1 cellular context compared by ENCODE assay signal in the genomic region with DNA sequence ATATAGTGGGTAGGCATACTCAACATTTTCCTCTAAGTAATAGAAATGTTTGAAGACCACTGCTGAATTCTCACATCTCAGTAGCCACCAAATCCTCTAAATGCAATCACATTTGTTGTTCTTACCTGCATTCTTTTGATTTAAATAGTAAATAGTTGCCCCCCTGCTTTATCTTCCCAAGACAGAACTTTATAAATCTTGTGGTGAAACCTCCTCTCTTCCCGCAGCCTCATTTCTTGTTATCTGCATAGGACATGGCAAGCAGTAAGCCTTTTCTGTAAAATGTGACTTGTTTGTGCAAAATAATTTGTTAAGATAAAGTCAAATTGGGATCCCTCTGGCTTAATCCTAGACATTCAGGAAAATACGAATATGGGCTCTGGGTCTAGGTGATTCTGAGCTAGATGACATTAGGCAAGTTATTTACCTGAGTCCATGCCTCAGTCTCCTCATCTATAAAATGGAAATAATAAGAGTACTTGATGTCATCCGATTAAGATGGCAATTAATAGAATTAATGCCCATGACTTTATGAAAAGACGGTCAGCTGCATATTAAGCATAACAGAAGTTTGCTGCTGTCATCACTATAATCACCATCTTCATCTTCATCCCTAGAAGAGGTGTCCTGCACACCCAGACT.
TF ChIP-seq lines count a peak whose summit lies in the region.

No MANE protein-coding gene starts in this region.

TF ChIP-seq in K562, 482 proteins besides CTCF, POLR2A, EP300 and RAD21 (continued from another document and continues in another):
- no peak for TF ChIP-seq HNRNPL (IDR thresholded peaks at IDR 0.05; ENCODE audit: low read depth, low read length)
- TF ChIP-seq EP400 (IDR thresholded peaks at IDR 0.05): no peak
- TF ChIP-seq PURB (CRISPR knock-in tag; IDR thresholded peaks at IDR 0.05; ENCODE audit: low read depth): no peak
- TF ChIP-seq TEAD1 (CRISPR knock-in tag; IDR thresholded peaks at IDR 0.05): peak in 1 of 2 experiments; percentile 19; a peak in 1 of 4 replicates
- TF ChIP-seq HDAC2 (IDR thresholded peaks at IDR 0.05): 0 out of 2 replicates have a peak, but pooled peaks have one; percentile 59
- TF ChIP-seq ZNF311 (CRISPR knock-in tag; IDR thresholded peaks at IDR 0.05): no peak
- TF ChIP-seq ATF7 (IDR thresholded peaks at IDR 0.05): no peak
- TF ChIP-seq, protein P1, sequence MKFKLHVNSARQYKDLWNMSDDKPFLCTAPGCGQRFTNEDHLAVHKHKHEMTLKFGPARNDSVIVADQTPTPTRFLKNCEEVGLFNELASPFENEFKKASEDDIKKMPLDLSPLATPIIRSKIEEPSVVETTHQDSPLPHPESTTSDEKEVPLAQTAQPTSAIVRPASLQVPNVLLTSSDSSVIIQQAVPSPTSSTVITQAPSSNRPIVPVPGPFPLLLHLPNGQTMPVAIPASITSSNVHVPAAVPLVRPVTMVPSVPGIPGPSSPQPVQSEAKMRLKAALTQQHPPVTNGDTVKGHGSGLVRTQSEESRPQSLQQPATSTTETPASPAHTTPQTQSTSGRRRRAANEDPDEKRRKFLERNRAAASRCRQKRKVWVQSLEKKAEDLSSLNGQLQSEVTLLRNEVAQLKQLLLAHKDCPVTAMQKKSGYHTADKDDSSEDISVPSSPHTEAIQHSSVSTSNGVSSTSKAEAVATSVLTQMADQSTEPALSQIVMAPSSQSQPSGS (CRISPR knock-in tag; IDR thresholded peaks at IDR 0.05): no peak
- no peak for TF ChIP-seq POU5F1 (IDR thresholded peaks at IDR 0.05; ENCODE audit: borderline replicate concordance, low read depth, low read length, partially characterized antibody)
- TF ChIP-seq CBX3 (IDR thresholded peaks at IDR 0.05; ENCODE audit: borderline replicate concordance in 1 of 2, low read length in 2 of 2): no peak
- no peak for TF ChIP-seq ZNF121 (CRISPR knock-in tag; conservative IDR thresholded peaks at IDR 0.05)
- TF ChIP-seq ERF (CRISPR knock-in tag; IDR thresholded peaks at IDR 0.05): no peak
- TF ChIP-seq, protein P2, sequence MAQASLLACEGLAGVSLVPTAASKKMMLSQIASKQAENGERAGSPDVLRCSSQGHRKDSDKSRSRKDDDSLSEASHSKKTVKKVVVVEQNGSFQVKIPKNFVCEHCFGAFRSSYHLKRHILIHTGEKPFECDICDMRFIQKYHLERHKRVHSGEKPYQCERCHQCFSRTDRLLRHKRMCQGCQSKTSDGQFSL (CRISPR knock-in tag; IDR thresholded peaks at IDR 0.05): no peak
- TF ChIP-seq, protein P2 (tag; IDR thresholded peaks at IDR 0.05): no peak
- no peak for TF ChIP-seq ZC3H8 (IDR thresholded peaks at IDR 0.05)
- peak; percentile 43; the same call in 1 of the 2 replicates for TF ChIP-seq STAT5A (IDR thresholded peaks at IDR 0.05; ENCODE audit: borderline replicate concordance, low read length)
- TF ChIP-seq TRIM28 (IDR thresholded peaks at IDR 0.05): no peak
- TF ChIP-seq, protein P3, sequence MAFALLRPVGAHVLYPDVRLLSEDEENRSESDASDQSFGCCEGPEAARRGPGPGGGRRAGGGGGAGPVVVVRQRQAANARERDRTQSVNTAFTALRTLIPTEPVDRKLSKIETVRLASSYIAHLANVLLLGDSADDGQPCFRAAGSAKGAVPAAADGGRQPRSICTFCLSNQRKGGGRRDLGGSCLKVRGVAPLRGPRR (CRISPR knock-in tag; IDR thresholded peaks at IDR 0.05): no peak
- peak; percentile 68; the same call in 1 of the 2 replicates for TF ChIP-seq PML (IDR thresholded peaks at IDR 0.05; ENCODE audit: low read length)
- TF ChIP-seq, protein P4, sequence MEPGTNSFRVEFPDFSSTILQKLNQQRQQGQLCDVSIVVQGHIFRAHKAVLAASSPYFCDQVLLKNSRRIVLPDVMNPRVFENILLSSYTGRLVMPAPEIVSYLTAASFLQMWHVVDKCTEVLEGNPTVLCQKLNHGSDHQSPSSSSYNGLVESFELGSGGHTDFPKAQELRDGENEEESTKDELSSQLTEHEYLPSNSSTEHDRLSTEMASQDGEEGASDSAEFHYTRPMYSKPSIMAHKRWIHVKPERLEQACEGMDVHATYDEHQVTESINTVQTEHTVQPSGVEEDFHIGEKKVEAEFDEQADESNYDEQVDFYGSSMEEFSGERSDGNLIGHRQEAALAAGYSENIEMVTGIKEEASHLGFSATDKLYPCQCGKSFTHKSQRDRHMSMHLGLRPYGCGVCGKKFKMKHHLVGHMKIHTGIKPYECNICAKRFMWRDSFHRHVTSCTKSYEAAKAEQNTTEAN (CRISPR knock-in tag; IDR thresholded peaks at IDR 0.05): no peak
- no peak for TF ChIP-seq HNRNPLL (IDR thresholded peaks at IDR 0.05; ENCODE audit: low read depth, low read length, poor library complexity, severe bottlenecking)
- TF ChIP-seq, protein P5, sequence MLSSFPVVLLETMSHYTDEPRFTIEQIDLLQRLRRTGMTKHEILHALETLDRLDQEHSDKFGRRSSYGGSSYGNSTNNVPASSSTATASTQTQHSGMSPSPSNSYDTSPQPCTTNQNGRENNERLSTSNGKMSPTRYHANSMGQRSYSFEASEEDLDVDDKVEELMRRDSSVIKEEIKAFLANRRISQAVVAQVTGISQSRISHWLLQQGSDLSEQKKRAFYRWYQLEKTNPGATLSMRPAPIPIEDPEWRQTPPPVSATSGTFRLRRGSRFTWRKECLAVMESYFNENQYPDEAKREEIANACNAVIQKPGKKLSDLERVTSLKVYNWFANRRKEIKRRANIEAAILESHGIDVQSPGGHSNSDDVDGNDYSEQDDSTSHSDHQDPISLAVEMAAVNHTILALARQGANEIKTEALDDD (IDR thresholded peaks at IDR 0.05): 0 out of 2 replicates have a peak, but pooled peaks have one; percentile 26
- TF ChIP-seq ZNF12 (CRISPR knock-in tag; IDR thresholded peaks at IDR 0.05): no peak
- TF ChIP-seq, protein P6, sequence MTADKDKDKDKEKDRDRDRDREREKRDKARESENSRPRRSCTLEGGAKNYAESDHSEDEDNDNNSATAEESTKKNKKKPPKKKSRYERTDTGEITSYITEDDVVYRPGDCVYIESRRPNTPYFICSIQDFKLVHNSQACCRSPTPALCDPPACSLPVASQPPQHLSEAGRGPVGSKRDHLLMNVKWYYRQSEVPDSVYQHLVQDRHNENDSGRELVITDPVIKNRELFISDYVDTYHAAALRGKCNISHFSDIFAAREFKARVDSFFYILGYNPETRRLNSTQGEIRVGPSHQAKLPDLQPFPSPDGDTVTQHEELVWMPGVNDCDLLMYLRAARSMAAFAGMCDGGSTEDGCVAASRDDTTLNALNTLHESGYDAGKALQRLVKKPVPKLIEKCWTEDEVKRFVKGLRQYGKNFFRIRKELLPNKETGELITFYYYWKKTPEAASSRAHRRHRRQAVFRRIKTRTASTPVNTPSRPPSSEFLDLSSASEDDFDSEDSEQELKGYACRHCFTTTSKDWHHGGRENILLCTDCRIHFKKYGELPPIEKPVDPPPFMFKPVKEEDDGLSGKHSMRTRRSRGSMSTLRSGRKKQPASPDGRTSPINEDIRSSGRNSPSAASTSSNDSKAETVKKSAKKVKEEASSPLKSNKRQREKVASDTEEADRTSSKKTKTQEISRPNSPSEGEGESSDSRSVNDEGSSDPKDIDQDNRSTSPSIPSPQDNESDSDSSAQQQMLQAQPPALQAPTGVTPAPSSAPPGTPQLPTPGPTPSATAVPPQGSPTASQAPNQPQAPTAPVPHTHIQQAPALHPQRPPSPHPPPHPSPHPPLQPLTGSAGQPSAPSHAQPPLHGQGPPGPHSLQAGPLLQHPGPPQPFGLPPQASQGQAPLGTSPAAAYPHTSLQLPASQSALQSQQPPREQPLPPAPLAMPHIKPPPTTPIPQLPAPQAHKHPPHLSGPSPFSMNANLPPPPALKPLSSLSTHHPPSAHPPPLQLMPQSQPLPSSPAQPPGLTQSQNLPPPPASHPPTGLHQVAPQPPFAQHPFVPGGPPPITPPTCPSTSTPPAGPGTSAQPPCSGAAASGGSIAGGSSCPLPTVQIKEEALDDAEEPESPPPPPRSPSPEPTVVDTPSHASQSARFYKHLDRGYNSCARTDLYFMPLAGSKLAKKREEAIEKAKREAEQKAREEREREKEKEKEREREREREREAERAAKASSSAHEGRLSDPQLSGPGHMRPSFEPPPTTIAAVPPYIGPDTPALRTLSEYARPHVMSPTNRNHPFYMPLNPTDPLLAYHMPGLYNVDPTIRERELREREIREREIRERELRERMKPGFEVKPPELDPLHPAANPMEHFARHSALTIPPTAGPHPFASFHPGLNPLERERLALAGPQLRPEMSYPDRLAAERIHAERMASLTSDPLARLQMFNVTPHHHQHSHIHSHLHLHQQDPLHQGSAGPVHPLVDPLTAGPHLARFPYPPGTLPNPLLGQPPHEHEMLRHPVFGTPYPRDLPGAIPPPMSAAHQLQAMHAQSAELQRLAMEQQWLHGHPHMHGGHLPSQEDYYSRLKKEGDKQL (CRISPR knock-in tag; IDR thresholded peaks at IDR 0.05; ENCODE audit: borderline replicate concordance): no peak
- TF ChIP-seq, protein P7, sequence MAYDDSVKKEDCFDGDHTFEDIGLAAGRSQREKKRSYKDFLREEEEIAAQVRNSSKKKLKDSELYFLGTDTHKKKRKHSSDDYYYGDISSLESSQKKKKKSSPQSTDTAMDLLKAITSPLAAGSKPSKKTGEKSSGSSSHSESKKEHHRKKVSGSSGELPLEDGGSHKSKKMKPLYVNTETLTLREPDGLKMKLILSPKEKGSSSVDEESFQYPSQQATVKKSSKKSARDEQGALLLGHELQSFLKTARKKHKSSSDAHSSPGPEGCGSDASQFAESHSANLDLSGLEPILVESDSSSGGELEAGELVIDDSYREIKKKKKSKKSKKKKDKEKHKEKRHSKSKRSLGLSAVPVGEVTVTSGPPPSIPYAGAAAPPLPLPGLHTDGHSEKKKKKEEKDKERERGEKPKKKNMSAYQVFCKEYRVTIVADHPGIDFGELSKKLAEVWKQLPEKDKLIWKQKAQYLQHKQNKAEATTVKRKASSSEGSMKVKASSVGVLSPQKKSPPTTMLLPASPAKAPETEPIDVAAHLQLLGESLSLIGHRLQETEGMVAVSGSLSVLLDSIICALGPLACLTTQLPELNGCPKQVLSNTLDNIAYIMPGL (CRISPR knock-in tag; IDR thresholded peaks at IDR 0.05): no peak
- no peak for TF ChIP-seq ESRRB (CRISPR knock-in tag; IDR thresholded peaks at IDR 0.05; ENCODE audit: borderline replicate concordance)
- TF ChIP-seq ZNF253 (CRISPR knock-in tag; conservative IDR thresholded peaks at IDR 0.05): no peak
- TF ChIP-seq NR2C1 (IDR thresholded peaks at IDR 0.05): no peak
- no peak for TF ChIP-seq NR2C1 (tag; IDR thresholded peaks at IDR 0.05)
- TF ChIP-seq, protein P8, sequence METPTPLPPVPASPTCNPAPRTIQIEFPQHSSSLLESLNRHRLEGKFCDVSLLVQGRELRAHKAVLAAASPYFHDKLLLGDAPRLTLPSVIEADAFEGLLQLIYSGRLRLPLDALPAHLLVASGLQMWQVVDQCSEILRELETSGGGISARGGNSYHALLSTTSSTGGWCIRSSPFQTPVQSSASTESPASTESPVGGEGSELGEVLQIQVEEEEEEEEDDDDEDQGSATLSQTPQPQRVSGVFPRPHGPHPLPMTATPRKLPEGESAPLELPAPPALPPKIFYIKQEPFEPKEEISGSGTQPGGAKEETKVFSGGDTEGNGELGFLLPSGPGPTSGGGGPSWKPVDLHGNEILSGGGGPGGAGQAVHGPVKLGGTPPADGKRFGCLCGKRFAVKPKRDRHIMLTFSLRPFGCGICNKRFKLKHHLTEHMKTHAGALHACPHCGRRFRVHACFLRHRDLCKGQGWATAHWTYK (CRISPR knock-in tag; IDR thresholded peaks at IDR 0.05): no peak
- no peak for TF ChIP-seq TCFL5 (CRISPR knock-in tag; conservative IDR thresholded peaks at IDR 0.05)
- TF ChIP-seq ZNF324 (CRISPR knock-in tag; IDR thresholded peaks at IDR 0.05): no peak
- no peak for TF ChIP-seq RHOXF2B (CRISPR knock-in tag; conservative IDR thresholded peaks at IDR 0.05)
- no peak for TF ChIP-seq ZNF707 (CRISPR knock-in tag; conservative IDR thresholded peaks at IDR 0.05)
- TF ChIP-seq RBM22 (IDR thresholded peaks at IDR 0.05; ENCODE audit: low read depth, low read length, poor library complexity, severe bottlenecking): no peak
- TF ChIP-seq DPF2 (IDR thresholded peaks at IDR 0.05): peak; percentile 62
- TF ChIP-seq, protein P9, sequence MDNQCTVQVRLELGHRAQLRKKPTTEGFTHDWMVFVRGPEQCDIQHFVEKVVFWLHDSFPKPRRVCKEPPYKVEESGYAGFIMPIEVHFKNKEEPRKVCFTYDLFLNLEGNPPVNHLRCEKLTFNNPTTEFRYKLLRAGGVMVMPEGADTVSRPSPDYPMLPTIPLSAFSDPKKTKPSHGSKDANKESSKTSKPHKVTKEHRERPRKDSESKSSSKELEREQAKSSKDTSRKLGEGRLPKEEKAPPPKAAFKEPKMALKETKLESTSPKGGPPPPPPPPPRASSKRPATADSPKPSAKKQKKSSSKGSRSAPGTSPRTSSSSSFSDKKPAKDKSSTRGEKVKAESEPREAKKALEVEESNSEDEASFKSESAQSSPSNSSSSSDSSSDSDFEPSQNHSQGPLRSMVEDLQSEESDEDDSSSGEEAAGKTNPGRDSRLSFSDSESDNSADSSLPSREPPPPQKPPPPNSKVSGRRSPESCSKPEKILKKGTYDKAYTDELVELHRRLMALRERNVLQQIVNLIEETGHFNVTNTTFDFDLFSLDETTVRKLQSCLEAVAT (IDR thresholded peaks at IDR 0.05): no peak
- TF ChIP-seq, protein P10, sequence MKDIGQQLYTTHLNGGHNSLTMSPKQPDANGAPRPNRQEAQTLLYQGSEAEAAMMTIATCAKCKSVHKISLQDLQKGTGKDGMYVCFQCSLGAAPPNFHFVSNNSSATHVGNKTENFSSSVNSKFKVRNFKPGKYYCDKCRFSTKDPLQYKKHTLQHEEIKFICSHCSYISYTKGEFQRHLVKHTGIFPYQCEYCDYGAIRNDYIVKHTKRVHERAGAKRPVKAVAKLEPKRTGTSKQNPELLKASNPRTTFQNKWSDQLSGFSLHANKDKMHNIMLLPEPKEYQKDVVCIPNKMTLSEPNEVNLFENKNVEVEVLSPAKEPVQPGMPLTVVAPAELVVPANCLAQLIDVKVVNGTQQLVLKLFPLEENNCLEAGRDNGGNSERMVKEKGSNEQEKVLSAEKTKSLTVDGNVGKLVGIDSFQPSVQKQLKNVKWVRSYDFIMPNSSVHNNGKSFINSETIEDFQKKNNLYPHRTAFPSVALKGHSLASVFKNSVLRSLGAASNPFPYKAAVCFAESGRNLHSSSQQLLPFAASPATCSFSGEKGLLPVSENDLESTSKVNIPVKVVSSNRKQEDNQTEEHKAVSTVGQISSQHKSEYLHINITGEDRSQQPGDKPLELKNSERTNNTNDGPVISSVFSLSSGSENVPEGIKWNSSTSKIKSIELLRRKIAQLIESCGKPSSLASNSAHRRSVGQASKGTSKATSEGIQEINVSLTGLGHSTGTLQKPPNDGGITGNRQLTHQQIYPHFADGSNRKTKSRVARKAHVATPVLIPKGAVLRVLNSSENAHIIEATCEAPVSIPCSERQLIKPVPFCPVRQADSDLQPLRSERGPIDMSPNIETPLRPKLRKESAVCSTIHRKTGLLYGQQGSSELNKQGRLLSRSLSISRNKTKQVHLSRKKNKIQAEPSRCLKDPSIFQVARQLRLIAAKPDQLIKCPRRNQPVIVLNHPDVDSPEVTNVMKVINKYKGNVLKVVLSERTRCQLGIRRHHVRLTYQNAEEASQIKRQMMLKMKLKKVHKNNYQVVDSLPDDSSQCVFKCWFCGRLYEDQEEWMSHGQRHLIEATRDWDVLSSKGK (CRISPR knock-in tag; IDR thresholded peaks at IDR 0.05): no peak
